9 cellular contexts compared by ENCODE assay signal in the genomic region with DNA sequence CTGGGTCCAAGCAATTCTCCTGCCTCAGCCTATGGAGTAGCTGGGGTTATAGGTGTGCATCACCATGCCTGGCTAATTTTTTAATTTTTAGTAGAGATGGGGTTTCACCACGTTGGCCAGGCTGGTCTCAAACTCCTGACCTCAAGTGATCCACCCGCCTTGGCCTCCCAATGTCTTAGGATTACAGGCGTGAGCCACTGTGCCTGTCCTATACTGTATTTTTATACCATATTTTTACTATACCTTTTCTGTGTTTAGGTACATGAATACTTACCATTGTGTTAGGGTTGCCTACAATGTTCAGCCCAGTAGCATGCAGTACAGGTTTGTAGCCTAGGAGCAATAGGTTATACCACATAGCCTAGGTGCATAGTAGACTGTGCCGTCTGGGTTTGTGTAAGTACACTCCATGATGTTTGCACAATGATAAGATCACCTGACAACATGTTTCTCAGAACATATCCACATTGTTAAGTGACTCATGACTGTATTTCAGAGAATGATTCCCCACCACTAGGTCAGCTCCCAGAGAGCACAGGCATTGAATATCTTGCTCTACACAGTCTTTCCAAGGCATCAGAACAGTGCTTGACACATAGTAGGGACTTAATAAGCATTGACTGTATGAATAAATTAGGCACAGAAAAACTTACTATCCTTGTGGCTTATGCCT. TPM values are rescaled to one million over a fixed set of nuclear protein-coding genes. Genes with fewer than 3 reads are reported as not detected.
DNase-seq lines count a peak whose midpoint lies in the region; ATAC-seq, FAIRE-seq and TF ChIP-seq lines count a peak whose summit lies in the region.
"Had no signal": no experiment of that assay in that cellular context is flagged by ENCODE, and none has a peak within 500 bp of the region (broad histone marks: within the 10 kb centered on the region; RNA-seq: fewer than 3 reads in every experiment).

No MANE protein-coding gene starts in this region.

- H3K36me3 ChIP-seq in body of pancreas (replicated peaks in 1 of 2; ENCODE audit: insufficient read depth in 1 of 2, low read depth in 2 of 2) (no peaks in the 10 kb centered on the region), esophagus squamous epithelium (no peaks in the 10 kb centered on the region), kidney (ENCODE audit: control insufficient read depth in 1 of 2, insufficient read depth in 2 of 2, low read length in 2 of 2) (no peaks in the 10 kb centered on the region)
- H3K36me3 ChIP-seq: HAP-1 had no signal

- TF ChIP-seq POLR2A in body of pancreas (IDR thresholded peaks at IDR 0.05) = peak in 1 of 3 donors; percentile 30
- TF ChIP-seq POLR2A in esophagus squamous epithelium (IDR thresholded peaks at IDR 0.05) = no peak

- no peak for FAIRE-seq in kidney (lab: Jason Lieb, UNC)

- TF ChIP-seq CTCF in body of pancreas (IDR thresholded peaks at IDR 0.05) = peak in 3 of 7 experiments; percentile 21 to 31 (median 30)
- TF ChIP-seq CTCF in esophagus squamous epithelium (IDR thresholded peaks at IDR 0.05) = no peak
- no peak for TF ChIP-seq CTCF in kidney (IDR thresholded peaks at IDR 0.05; ENCODE audit: borderline replicate concordance, extremely low read depth, insufficient read depth)

- H3K27ac ChIP-seq in body of pancreas = peak overlapping the region; percentile 27 to 62 (median 44)
- H3K27ac ChIP-seq in esophagus squamous epithelium = no peak overlapping the region
- H3K27ac ChIP-seq in kidney (ENCODE audit: low read depth in 2 of 2, low read length in 2 of 2) = no peak overlapping the region

- no peak overlapping the region for H3K9ac ChIP-seq in kidney (ENCODE audit: low read length in 2 of 2)

- H3K9me3 ChIP-seq in body of pancreas (no peaks in the 10 kb centered on the region), esophagus squamous epithelium (peaks cover 0 to 6% (median 0%) of the 10 kb centered on the region in 3 donors), kidney (ENCODE audit: control insufficient read depth in 1 of 2, low read length in 2 of 2) (peaks cover 0 to 6% of the 10 kb centered on the region in 2 donors)

- DNase-seq in DMS53 (lab: John Stamatoyannopoulos, UW) (peak; percentile 94), NCI-H2029 (lab: John Stamatoyannopoulos, UW) (peak; percentile 100), body of pancreas (peak in 3 of 4 donors; percentile 54 to 75 (median 73)), mucosa of gallbladder (ENCODE audit: low spot score) (peak; percentile 49), esophagus squamous epithelium (lab: John Stamatoyannopoulos, UW) (no peak), UCSD-AML1 (lab: John Stamatoyannopoulos, UW; ENCODE audit: unreplicated experiment) (no peak), kidney (no peak)
- DNase-seq in activated CD8-positive, alpha-beta memory T cell treated with anti-CD3 and anti-CD28 coated beads, Interleukin-2, amount 50 U/mL, for 4 hours = no peak

- intact Hi-C loops in body of pancreas (cut with DNase I) (no loop called here), esophagus squamous epithelium (cut with DNase I) (no loop called here), kidney (cut with DNase I) (no loop called here)

- H3K4me3 ChIP-seq in body of pancreas = no peak overlapping the region
- H3K4me3 ChIP-seq in esophagus squamous epithelium = no peak overlapping the region
- no peak overlapping the region for H3K4me3 ChIP-seq in kidney (ENCODE audit: low read length in 2 of 2)
- H3K4me3 ChIP-seq: HAP-1 had no signal

- peak; percentile 89 for ATAC-seq in body of pancreas

- WGBS in body of pancreas, 2 donors = 67 to 68% methylated on average over 4 of the region's 4 CpGs
- 74 to 75% methylated on average over 4 of the region's 4 CpGs for WGBS in esophagus squamous epithelium, 2 donors

- peaks cover 31% of the 10 kb centered on the region for H3K4me1 ChIP-seq in body of pancreas
- H3K4me1 ChIP-seq in esophagus squamous epithelium = peaks cover 0 to 29% (median 5%) of the 10 kb centered on the region in 3 donors
- no peaks in the 10 kb centered on the region for H3K4me1 ChIP-seq in kidney (ENCODE audit: control insufficient read depth in 1 of 2, insufficient read depth in 1 of 2, low read depth in 1 of 2, low read length in 2 of 2)
- H3K4me1 ChIP-seq: HAP-1 had no signal

- H3K27me3 ChIP-seq in body of pancreas = no peaks in the 10 kb centered on the region
- no peaks in the 10 kb centered on the region for H3K27me3 ChIP-seq in esophagus squamous epithelium

RNA-seq across cellular contexts. Expression of gene CITED4, which starts 6.0 kb away (rescaled TPM):
- total RNA-seq in body of pancreas (100 to 1,000 TPM; 180 to 465 TPM), mucosa of gallbladder (86.1 TPM), esophagus squamous epithelium (10 to 100 TPM; 12.2 to 40.6 (median 22.1) TPM), kidney (78.6 TPM)
- polyA plus RNA-seq in kidney (ENCODE audit: insufficient read depth, low read depth, low replicate concordance) = 21.7 TPM

Comparison
In these comparisons a context has a peak if more than half of its experiments do, and no peak if none do; other contexts are left out.
1. DNase-seq: peak in DMS53 (single experiment), NCI-H2029 (single experiment), body of pancreas (3 of 4) and mucosa of gallbladder (single experiment); none in esophagus squamous epithelium (single experiment), UCSD-AML1 (single experiment), kidney (single experiment) and activated CD8-positive, alpha-beta memory T cell treated with anti-CD3 and anti-CD28 coated beads, Interleukin-2, amount 50 U/mL, for 4 hours (single experiment).
2. H3K27ac ChIP-seq: peak in body of pancreas (4 of 4); none in esophagus squamous epithelium (0 of 4) and kidney (0 of 2).